ENCODE assay signal across 8 cellular contexts in the genomic region with DNA sequence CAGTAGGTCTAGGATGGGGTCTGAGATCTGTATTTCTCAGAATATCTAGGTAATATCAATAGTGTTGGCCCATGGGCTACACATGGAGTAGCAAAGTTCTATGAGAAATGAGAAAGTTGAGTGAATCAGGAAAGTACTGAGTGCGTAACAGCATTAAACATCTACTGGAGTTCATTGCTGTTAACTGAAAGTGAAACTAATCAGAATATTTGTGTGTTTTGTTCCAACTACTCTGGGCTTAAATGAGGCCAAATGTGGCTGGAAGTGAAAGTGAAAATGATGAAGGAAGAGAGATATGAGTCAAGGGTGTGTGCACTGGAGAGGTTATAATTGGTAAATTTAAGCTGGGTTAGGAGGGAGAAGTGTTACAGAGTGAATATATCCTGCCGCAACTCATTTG. TPM values are rescaled to one million over a fixed set of nuclear protein-coding genes. Genes with fewer than 3 reads are reported as not detected.
DNase-seq lines count a peak whose midpoint lies in the region; ATAC-seq, FAIRE-seq and TF ChIP-seq lines count a peak whose summit lies in the region.

No MANE protein-coding gene starts in this region.

- peak overlapping the region; percentile 96 for H2AFZ ChIP-seq in Karpas-422 (ENCODE audit: low read length)
- peak overlapping the region; percentile 57 for H2AFZ ChIP-seq in astrocyte (ENCODE audit: low read depth, low read length)

- no peaks in the 10 kb centered on the region for H4K20me1 ChIP-seq in Karpas-422 (ENCODE audit: insufficient read depth, low read depth, low read length)
- H4K20me1 ChIP-seq in astrocyte (ENCODE audit: insufficient read depth, low read length): no peaks in the 10 kb centered on the region

- H3K4me2 ChIP-seq in Karpas-422 (ENCODE audit: low read depth, low read length, poor library complexity, severe bottlenecking) (peak overlapping the region; percentile 55), astrocyte (ENCODE audit: low read length) (peak overlapping the region; percentile 25)

- peaks cover 6% of the 10 kb centered on the region for H3K4me1 ChIP-seq in Karpas-422 (ENCODE audit: low read length)
- no peaks in the 10 kb centered on the region for H3K4me1 ChIP-seq in astrocyte (ENCODE audit: insufficient read depth, low read length)

- H3K9ac ChIP-seq in Karpas-422 (ENCODE audit: low read length) (peak overlapping the region; percentile 24; the same call in 1 of the 2 replicates), astrocyte (ENCODE audit: low read length) (no peak overlapping the region)

- peak; percentile 100 for ATAC-seq in GM21825 (IDR thresholded peaks at IDR 0.05; ENCODE audit: unreplicated experiment)

- H3K4me3 ChIP-seq in Karpas-422 (ENCODE audit: low read length) (peak overlapping the region; percentile 51), astrocyte (ENCODE audit: insufficient read depth, low read depth, low read length) (no peak overlapping the region)

- H3K27ac Mint-ChIP-seq in astrocyte (ENCODE audit: unreplicated experiment): no peak overlapping the region

- H3K4me1 Mint-ChIP-seq in astrocyte (ENCODE audit: low read depth, unreplicated experiment): peaks cover 2% of the 10 kb centered on the region

- H3K9me2 ChIP-seq in Karpas-422 (replicated peaks; ENCODE audit: insufficient read depth, low read length): no peaks in the 10 kb centered on the region

- H3K9me3 Mint-ChIP-seq in astrocyte (ENCODE audit: unreplicated experiment): peaks cover 5% of the 10 kb centered on the region

- peak; percentile 20 for DNase-seq in activated CD4-positive, CD25-positive, alpha-beta regulatory T cell treated with anti-CD3 and anti-CD28 coated beads, Interleukin-2, amount 50 U/mL, for 16 hours (ENCODE audit: low read depth, low spot score)
- DNase-seq in activated CD4-positive, CD25-positive, alpha-beta regulatory T cell treated with anti-CD3 and anti-CD28 coated beads, Interleukin-2, amount 50 U/mL, for 72 hours: no peak
- DNase-seq in Karpas-422 (peak; percentile 45), astrocyte (ENCODE audit: low read depth) (peak; percentile 35), myocyte (ENCODE audit: low read depth) (peak; percentile 37), GF-D8 (lab: John Stamatoyannopoulos, UW) (no peak), iPS-NIHi11 (ENCODE audit: low spot score) (no peak)

- no peak overlapping the region for H3K4me3 Mint-ChIP-seq in astrocyte (ENCODE audit: unreplicated experiment)

- H3K9me3 ChIP-seq in Karpas-422 (ENCODE audit: low read length) (no peaks in the 10 kb centered on the region), astrocyte (ENCODE audit: insufficient read depth, low read depth, low read length) (no peaks in the 10 kb centered on the region)

- FAIRE-seq in astrocyte (lab: Jason Lieb, UNC): no peak

- H3K27me3 Mint-ChIP-seq in astrocyte (ENCODE audit: low read depth, unreplicated experiment): no peaks in the 10 kb centered on the region

- no peaks in the 10 kb centered on the region for H3K36me3 Mint-ChIP-seq in astrocyte (ENCODE audit: low read depth, unreplicated experiment)

- no peaks in the 10 kb centered on the region for H3K27me3 ChIP-seq in Karpas-422 (ENCODE audit: low read length)
- no peaks in the 10 kb centered on the region for H3K27me3 ChIP-seq in astrocyte (ENCODE audit: insufficient read depth, low read length)

- no peaks in the 10 kb centered on the region for H3K36me3 ChIP-seq in Karpas-422 (ENCODE audit: insufficient read depth, low read length)
- no peaks in the 10 kb centered on the region for H3K36me3 ChIP-seq in astrocyte (ENCODE audit: insufficient read depth, low read length)

- H3K27ac ChIP-seq in Karpas-422 (ENCODE audit: low read length): no peak overlapping the region
- no peak overlapping the region for H3K27ac ChIP-seq in astrocyte (ENCODE audit: low read depth, low read length)

- TF ChIP-seq CTCF in astrocyte (IDR thresholded peaks at IDR 0.05; ENCODE audit: insufficient read depth, low read depth, low read length): no peak

- H3K79me2 ChIP-seq in Karpas-422 (ENCODE audit: low read length) (no peaks in the 10 kb centered on the region), astrocyte (ENCODE audit: insufficient read depth, low read length) (no peaks in the 10 kb centered on the region)

RNA-seq across cellular contexts. Expression of gene TMEM106B, which starts 46.5 kb away (rescaled TPM):
- total RNA-seq in Karpas-422 (2014; rRNA removed; shearing (Covaris generic); ENCODE audit: low replicate concordance): 30.9 and 88.1 TPM in 2 replicates
- total RNA-seq in astrocyte (42.8 and 42.9 TPM in 2 replicates), myocyte (121 and 165 TPM in 2 replicates)
- polyA plus RNA-seq in myocyte (2012): 22.9 TPM

Comparison
In these comparisons a context has a peak if more than half of its experiments do, and no peak if none do; other contexts are left out.
1. DNase-seq: peak in activated CD4-positive, CD25-positive, alpha-beta regulatory T cell treated with anti-CD3 and anti-CD28 coated beads, Interleukin-2, amount 50 U/mL, for 16 hours (single experiment), Karpas-422 (single experiment), astrocyte (single experiment) and myocyte (single experiment); none in activated CD4-positive, CD25-positive, alpha-beta regulatory T cell treated with anti-CD3 and anti-CD28 coated beads, Interleukin-2, amount 50 U/mL, for 72 hours (single experiment), GF-D8 (single experiment) and iPS-NIHi11 (single experiment).